In the genomic region with DNA sequence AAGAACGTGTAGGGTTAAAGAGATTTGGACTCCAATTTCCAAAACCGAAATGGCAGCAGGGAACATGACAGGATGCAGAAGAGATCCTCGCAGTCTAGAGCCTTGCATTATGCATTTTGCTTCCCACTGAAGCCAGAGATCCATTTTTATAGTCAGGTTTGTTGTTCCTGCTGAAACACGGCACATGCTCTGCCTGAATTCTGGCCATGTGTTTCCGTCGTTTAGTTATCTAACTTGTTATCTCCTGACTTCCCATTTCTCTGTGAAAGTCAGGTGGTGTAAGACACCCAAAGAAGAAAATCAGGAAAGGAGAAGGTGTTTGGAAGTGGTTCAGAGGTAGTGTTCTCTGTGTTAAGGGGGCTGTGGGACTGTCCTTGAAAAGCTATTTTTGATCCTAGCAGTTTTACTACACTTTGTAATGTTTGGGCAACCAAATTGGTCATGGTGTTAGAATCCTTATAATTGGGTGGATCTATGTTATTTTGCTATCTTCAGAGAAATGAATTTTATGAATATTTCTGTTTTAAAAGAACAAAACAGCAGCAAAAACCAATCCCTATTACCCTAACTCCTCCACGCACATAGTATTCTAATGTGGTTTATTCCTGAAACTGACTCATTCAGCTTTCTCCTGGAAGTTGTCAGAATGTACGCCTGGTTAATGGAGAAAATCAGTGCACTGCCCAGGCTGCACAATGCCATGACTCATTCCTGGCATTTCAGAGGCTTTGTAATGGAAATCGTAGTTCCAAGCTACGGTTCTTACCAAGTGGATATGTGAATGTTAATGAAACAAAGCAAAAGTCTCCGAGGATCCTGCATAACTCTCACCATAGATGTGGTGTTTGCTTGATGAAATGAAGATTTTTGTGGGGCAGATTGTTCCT, we compare ENCODE assay signal across 9 cellular contexts.
A peak's percentile ranks its signal among the peaks of the same experiment; 100 is the strongest.
DNase-seq lines count a peak whose midpoint lies in the region; ATAC-seq lines count a peak whose summit lies in the region.
"Had no signal": no experiment of that assay in that cellular context is flagged by ENCODE, and none has a peak within 500 bp of the region (broad histone marks: within the 10 kb centered on the region; RNA-seq: fewer than 3 reads in every experiment).

No MANE protein-coding gene starts in this region.

- peaks cover 18 to 40% of the 10 kb centered on the region in 2 donors for H3K4me1 ChIP-seq in neuronal stem cell (ENCODE audit: control insufficient read depth in 2 of 2, insufficient read depth in 1 of 2, low read depth in 1 of 2, low read length in 2 of 2)

- peak; percentile 82 for DNase-seq in Ammon's horn (ENCODE audit: low spot score)
- no peak for DNase-seq in SK-N-MC (ENCODE audit: low read depth, low spot score)
- peak; percentile 89 for DNase-seq in fibroblast of the conjunctiva (ENCODE audit: low read depth)
- peak; percentile 71 for DNase-seq in neuronal stem cell (ENCODE audit: low spot score)
- DNase-seq in activated naive CD4-positive, alpha-beta T cell treated with anti-CD3 and anti-CD28 coated beads, Interleukin-2, amount 10 ng/mL, durations not matched to agents 7 days and 5 days, result no peak
- DNase-seq in activated gamma-delta T cell treated with Interleukin-2 at 50 U/mL for 16 hours, result no peak
- DNase-seq in NCI-H510A treated with DMSO at 0.1 percent for 48 hours (lab: John Stamatoyannopoulos, UW), result no peak
- DNase-seq: NCI-H774 had no signal

- H3K27me3 ChIP-seq in neuronal stem cell (ENCODE audit: control insufficient read depth in 3 of 3, insufficient read depth in 3 of 3, low read depth in 1 of 3, low read length in 3 of 3), result no peaks in the 10 kb centered on the region

- no peak overlapping the region for H3K14ac ChIP-seq in neuronal stem cell (ENCODE audit: low read length)

- CTCF ChIA-PET in activated naive CD4-positive, alpha-beta T cell treated with anti-CD3 and anti-CD28 coated beads, Interleukin-2, amount 10 ng/mL, durations not matched to agents 7 days and 5 days (lab: Charles Lee), result no interaction called here

- no peak for ATAC-seq in GM18520 (IDR thresholded peaks at IDR 0.05; ENCODE audit: unreplicated experiment)

- no peak overlapping the region for H3K23ac ChIP-seq in neuronal stem cell (ENCODE audit: low read depth, low read length, poor library complexity)

- H2BK120ac ChIP-seq in neuronal stem cell (ENCODE audit: low read depth, low read length), result no peak overlapping the region

- no peaks in the 10 kb centered on the region for H3K36me3 ChIP-seq in SK-N-MC (ENCODE audit: insufficient read depth, low read length)
- H3K36me3 ChIP-seq in neuronal stem cell (replicated peaks in 1 of 2; ENCODE audit: control insufficient read depth in 2 of 2, insufficient read depth in 2 of 2, low read length in 2 of 2), result no peaks in the 10 kb centered on the region

- H2AFZ ChIP-seq in neuronal stem cell (ENCODE audit: low read length), result peak overlapping the region; percentile 40

- H3K27me3 Mint-ChIP-seq in activated naive CD4-positive, alpha-beta T cell treated with anti-CD3 and anti-CD28 coated beads, Interleukin-2, amount 10 ng/mL, durations not matched to agents 7 days and 5 days, result peaks cover 18% of the 10 kb centered on the region

- no peaks in the 10 kb centered on the region for H3K9me3 Mint-ChIP-seq in activated naive CD4-positive, alpha-beta T cell treated with anti-CD3 and anti-CD28 coated beads, Interleukin-2, amount 10 ng/mL, durations not matched to agents 7 days and 5 days

- H3K27ac ChIP-seq in SK-N-MC (peak overlapping the region; percentile 68; the same call in 1 of the 2 replicates), neuronal stem cell (replicated peaks; ENCODE audit: low read length) (peak overlapping the region; percentile 82)

- peaks cover 9% of the 10 kb centered on the region for H3K4me1 Mint-ChIP-seq in activated naive CD4-positive, alpha-beta T cell treated with anti-CD3 and anti-CD28 coated beads, Interleukin-2, amount 10 ng/mL, durations not matched to agents 7 days and 5 days

- no peak overlapping the region for H3K4ac ChIP-seq in neuronal stem cell (ENCODE audit: low read length)

- no peak overlapping the region for H4K91ac ChIP-seq in neuronal stem cell (ENCODE audit: low read depth, low read length, poor library complexity)

- no CpG with 5 or more reads among the region's 11 CpGs for whole genome bisulfite sequencing in neuronal stem cell (ENCODE audit: extremely low coverage in 2 of 2, insufficient read length in 2 of 2, insufficient replicate concordance in 1 of 2), 2 donors

- no peaks in the 10 kb centered on the region for H3K9me3 ChIP-seq in SK-N-MC (ENCODE audit: low read depth, low read length)
- H3K9me3 ChIP-seq in neuronal stem cell (replicated peaks in 1 of 2; ENCODE audit: control insufficient read depth in 2 of 2, insufficient read depth in 1 of 2, low read depth in 1 of 2, low read length in 2 of 2), result no peaks in the 10 kb centered on the region

- H3K79me1 ChIP-seq in neuronal stem cell (ENCODE audit: low read depth, low read length), result no peaks in the 10 kb centered on the region

- no peak overlapping the region for H3K18ac ChIP-seq in neuronal stem cell (ENCODE audit: low read length)

- no peak overlapping the region for H3K27ac Mint-ChIP-seq in activated naive CD4-positive, alpha-beta T cell treated with anti-CD3 and anti-CD28 coated beads, Interleukin-2, amount 10 ng/mL, durations not matched to agents 7 days and 5 days

- no peaks in the 10 kb centered on the region for H3K36me3 Mint-ChIP-seq in activated naive CD4-positive, alpha-beta T cell treated with anti-CD3 and anti-CD28 coated beads, Interleukin-2, amount 10 ng/mL, durations not matched to agents 7 days and 5 days

- peak overlapping the region; percentile 51 for H3K4me3 ChIP-seq in SK-N-MC
- no peak overlapping the region for H3K4me3 ChIP-seq in neuronal stem cell (ENCODE audit: low read length in 2 of 2)

- H2AK5ac ChIP-seq in neuronal stem cell (ENCODE audit: low read depth, low read length), result no peak overlapping the region

- no peak overlapping the region for H3K4me3 Mint-ChIP-seq in activated naive CD4-positive, alpha-beta T cell treated with anti-CD3 and anti-CD28 coated beads, Interleukin-2, amount 10 ng/mL, durations not matched to agents 7 days and 5 days

- H4K8ac ChIP-seq in neuronal stem cell (ENCODE audit: low read depth, low read length), result no peak overlapping the region

- peak overlapping the region; percentile 37 for H3K4me2 ChIP-seq in neuronal stem cell (ENCODE audit: insufficient read depth, low read length, poor library complexity, severe bottlenecking)

- H3K9ac ChIP-seq in SK-N-MC (ENCODE audit: insufficient read length) (peak overlapping the region; percentile 55), neuronal stem cell (ENCODE audit: low read depth, low read length, poor library complexity) (no peak overlapping the region)

- H2BK15ac ChIP-seq in neuronal stem cell (ENCODE audit: low read length), result no peak overlapping the region

- no peak overlapping the region for H2BK12ac ChIP-seq in neuronal stem cell (ENCODE audit: low read length)

- no peak overlapping the region for H2BK5ac ChIP-seq in neuronal stem cell (ENCODE audit: low read length)

Comparison
In these comparisons a context has a peak if more than half of its experiments do, and no peak if none do; other contexts are left out.
1. DNase-seq: peak in Ammon's horn (single experiment), fibroblast of the conjunctiva (single experiment) and neuronal stem cell (single experiment); none in SK-N-MC (single experiment), activated naive CD4-positive, alpha-beta T cell treated with anti-CD3 and anti-CD28 coated beads, Interleukin-2, amount 10 ng/mL, durations not matched to agents 7 days and 5 days (single experiment), activated gamma-delta T cell treated with Interleukin-2 at 50 U/mL for 16 hours (single experiment) and NCI-H510A treated with DMSO at 0.1 percent for 48 hours (single experiment).